ENCODE assay signal across 8 cellular contexts in genomic region chr14:20631821-20632389, GRCh38. TPM values are rescaled to one million over a fixed set of nuclear protein-coding genes. Genes with fewer than 3 reads are reported as not detected.
DNase-seq lines count a peak whose midpoint lies in the region; ATAC-seq and TF ChIP-seq lines count a peak whose summit lies in the region.

No MANE protein-coding gene starts in this region.

- H3K27ac Mint-ChIP-seq in CD8-positive, alpha-beta memory T cell, result peak overlapping the region in 5 of 8 donors; percentile 4 to 94 (median 61)
- H3K27ac Mint-ChIP-seq in activated CD8-positive, alpha-beta T cell treated with anti-CD3 and anti-CD28 coated beads, Interleukin-2, amount 10 ng/mL, durations not matched to agents 7 days and 5 days, result no peak overlapping the region

- CTCF ChIA-PET in CD8-positive, alpha-beta memory T cell (lab: Charles Lee), result interaction anchor here (1.0 to 3.1 kb wide), 6 partner anchors 10 to 302 kb away, joined by 3 to 21 read pairs (median 4); no protein-coding TSS in a partner anchor
- CTCF ChIA-PET in activated CD8-positive, alpha-beta T cell treated with anti-CD3 and anti-CD28 coated beads, Interleukin-2, amount 10 ng/mL, durations not matched to agents 7 days and 5 days (lab: Charles Lee), result interaction anchor here (0.7 to 3.1 kb wide), 10 partner anchors 10 to 625 kb away, joined by 3 to 23 read pairs (median 4); partner anchors contain the start of gene RNASE4

- POLR2A ChIA-PET in CD8-positive, alpha-beta memory T cell (lab: Charles Lee), result interaction anchor here (0.5 to 2.1 kb wide), 4 partner anchors 12 to 177 kb away, joined by 3 to 14 read pairs (median 6); partner anchors contain the start of genes APEX1 and OSGEP
- POLR2A ChIA-PET in activated CD8-positive, alpha-beta T cell treated with anti-CD3 and anti-CD28 coated beads, Interleukin-2, amount 10 ng/mL, durations not matched to agents 7 days and 5 days (lab: Charles Lee), result interaction anchor here (1.3 to 2.3 kb wide), 2 partner anchors 19 to 49 kb away, joined by 3 to 6 read pairs; no protein-coding TSS in a partner anchor

- H3K4me1 ChIP-seq in CD8-positive, alpha-beta memory T cell (ENCODE audit: insufficient read depth, low read length), result peaks cover 23% of the 10 kb centered on the region
- H3K4me1 ChIP-seq in gastroesophageal sphincter, result peaks cover 0 to 42% (median 13%) of the 10 kb centered on the region in 3 donors

- peak overlapping the region; percentile 70 for H3K4me3 ChIP-seq in CD8-positive, alpha-beta memory T cell (ENCODE audit: low read length)
- H3K4me3 ChIP-seq in gastroesophageal sphincter, result peak overlapping the region; percentile 10 to 44

- no peaks in the 10 kb centered on the region for H3K36me3 Mint-ChIP-seq in CD8-positive, alpha-beta memory T cell
- peaks cover 3% of the 10 kb centered on the region for H3K36me3 Mint-ChIP-seq in activated CD8-positive, alpha-beta T cell treated with anti-CD3 and anti-CD28 coated beads, Interleukin-2, amount 10 ng/mL, durations not matched to agents 7 days and 5 days (ENCODE audit: low read depth)

- no peak overlapping the region for H3K27ac ChIP-seq in CD8-positive, alpha-beta memory T cell (ENCODE audit: low read depth, low read length)
- H3K27ac ChIP-seq in gastroesophageal sphincter, result no peak overlapping the region

- no peak for TF ChIP-seq POLR2A in gastroesophageal sphincter (IDR thresholded peaks at IDR 0.05)

- no peaks in the 10 kb centered on the region for H3K36me3 ChIP-seq in CD8-positive, alpha-beta memory T cell (ENCODE audit: insufficient read depth, low read length)
- H3K36me3 ChIP-seq in gastroesophageal sphincter, result no peaks in the 10 kb centered on the region

- H3K27me3 Mint-ChIP-seq in CD8-positive, alpha-beta memory T cell, result peaks cover 25 to 32% of the 10 kb centered on the region in 2 donors
- peaks cover 74% of the 10 kb centered on the region for H3K27me3 Mint-ChIP-seq in activated CD8-positive, alpha-beta T cell treated with anti-CD3 and anti-CD28 coated beads, Interleukin-2, amount 10 ng/mL, durations not matched to agents 7 days and 5 days (ENCODE audit: low read depth)

- H3K9me3 ChIP-seq in CD8-positive, alpha-beta memory T cell (ENCODE audit: low read length), result no peaks in the 10 kb centered on the region
- H3K9me3 ChIP-seq in gastroesophageal sphincter, result no peaks in the 10 kb centered on the region

- peaks cover 0 to 5% (median 0%) of the 10 kb centered on the region in 5 donors for H3K9me3 Mint-ChIP-seq in CD8-positive, alpha-beta memory T cell
- no peaks in the 10 kb centered on the region for H3K9me3 Mint-ChIP-seq in activated CD8-positive, alpha-beta T cell treated with anti-CD3 and anti-CD28 coated beads, Interleukin-2, amount 10 ng/mL, durations not matched to agents 7 days and 5 days (ENCODE audit: insufficient read depth)

- WGBS in gastroesophageal sphincter (ENCODE audit: low coverage in 1 of 2), 2 donors, result 3 to 4% methylated on average over 5 to 8 of the region's 19 CpGs

- H3K4me3 Mint-ChIP-seq in CD8-positive, alpha-beta memory T cell, result peak overlapping the region; percentile 86 to 94 (median 89)
- H3K4me3 Mint-ChIP-seq in activated CD8-positive, alpha-beta T cell treated with anti-CD3 and anti-CD28 coated beads, Interleukin-2, amount 10 ng/mL, durations not matched to agents 7 days and 5 days, result peak overlapping the region; percentile 72

- peaks cover 52 to 73% (median 69%) of the 10 kb centered on the region in 3 donors for H3K4me1 Mint-ChIP-seq in CD8-positive, alpha-beta memory T cell
- H3K4me1 Mint-ChIP-seq in activated CD8-positive, alpha-beta T cell treated with anti-CD3 and anti-CD28 coated beads, Interleukin-2, amount 10 ng/mL, durations not matched to agents 7 days and 5 days (ENCODE audit: low read depth), result peaks cover 40% of the 10 kb centered on the region

- DNase-seq in CD8-positive, alpha-beta memory T cell, result no peak
- DNase-seq in HPDE6-E6E7 (ENCODE audit: extremely low spot score), result peak; percentile 69
- no peak for DNase-seq in activated CD8-positive, alpha-beta T cell treated with anti-CD3 and anti-CD28 coated beads, Interleukin-2, amount 10 ng/mL, durations not matched to agents 7 days and 5 days
- DNase-seq in omental fat pad (ENCODE audit: low spot score), result peak; percentile 65
- no peak for DNase-seq in NCI-H2196 treated with DMSO at 0.1 percent for 48 hours (lab: John Stamatoyannopoulos, UW; ENCODE audit: unreplicated experiment)

- no peak for ATAC-seq in activated CD8-positive, alpha-beta T cell treated with anti-CD3 and anti-CD28 coated beads, Interleukin-2, amount 10 ng/mL, durations not matched to agents 7 days and 5 days
- ATAC-seq in gastroesophageal sphincter (peak; percentile 29), omental fat pad (ENCODE audit: low FRiP score) (peak; percentile 58), HG02798 (IDR thresholded peaks at IDR 0.05; ENCODE audit: poor library complexity, unreplicated experiment) (no peak), HG03045 (IDR thresholded peaks at IDR 0.05; ENCODE audit: unreplicated experiment) (no peak)

- no peaks in the 10 kb centered on the region for H3K27me3 ChIP-seq in CD8-positive, alpha-beta memory T cell (ENCODE audit: insufficient read depth, low read length, poor library complexity, severe bottlenecking)
- H3K27me3 ChIP-seq in gastroesophageal sphincter, result peaks cover 51% of the 10 kb centered on the region

- TF ChIP-seq CTCF in gastroesophageal sphincter (IDR thresholded peaks at IDR 0.05), result no peak
- no peak for TF ChIP-seq CTCF in omental fat pad (IDR thresholded peaks at IDR 0.05)

- TF ChIP-seq EP300 in gastroesophageal sphincter (IDR thresholded peaks at IDR 0.05), result no peak

RNA-seq across cellular contexts. Expression of gene OR6S1, which starts 9.6 kb away (rescaled TPM):
- not detected for total RNA-seq in CD8-positive, alpha-beta memory T cell
- polyA plus RNA-seq in CD8-positive, alpha-beta memory T cell, result not detected
- total RNA-seq in activated CD8-positive, alpha-beta T cell treated with anti-CD3 and anti-CD28 coated beads, Interleukin-2, amount 10 ng/mL, durations not matched to agents 7 days and 5 days, result not detected
- total RNA-seq in gastroesophageal sphincter, result not detected
- total RNA-seq in omental fat pad, result not detected

RNA-seq across cellular contexts. Expression of gene RNASE12, which starts 40.7 kb away (rescaled TPM):
- not detected for total RNA-seq in CD8-positive, alpha-beta memory T cell
- not detected for polyA plus RNA-seq in CD8-positive, alpha-beta memory T cell
- not detected for total RNA-seq in activated CD8-positive, alpha-beta T cell treated with anti-CD3 and anti-CD28 coated beads, Interleukin-2, amount 10 ng/mL, durations not matched to agents 7 days and 5 days
- not detected for total RNA-seq in gastroesophageal sphincter
- total RNA-seq in omental fat pad, result not detected

RNA-seq across cellular contexts. Expression of gene RNASE11, which starts 44.1 kb away (rescaled TPM):
- total RNA-seq in CD8-positive, alpha-beta memory T cell, result not detected
- polyA plus RNA-seq in CD8-positive, alpha-beta memory T cell, result not detected
- not detected for total RNA-seq in activated CD8-positive, alpha-beta T cell treated with anti-CD3 and anti-CD28 coated beads, Interleukin-2, amount 10 ng/mL, durations not matched to agents 7 days and 5 days
- not detected for total RNA-seq in gastroesophageal sphincter
- not detected for total RNA-seq in omental fat pad

RNA-seq across cellular contexts. Expression of gene RNASE4, which starts 52.5 kb away (rescaled TPM):
- total RNA-seq in CD8-positive, alpha-beta memory T cell, result under 1 TPM in 1 of 2 experiments, not detected in 1; 0.57 TPM
- 2.3 TPM for polyA plus RNA-seq in CD8-positive, alpha-beta memory T cell
- total RNA-seq in activated CD8-positive, alpha-beta T cell treated with anti-CD3 and anti-CD28 coated beads, Interleukin-2, amount 10 ng/mL, durations not matched to agents 7 days and 5 days, result 1 to 10 TPM in 1 of 2 experiments, under 1 TPM in 1; 0.63 to 1.6 TPM
- 100 to 1,000 TPM in 2 of 4 donors, 10 to 100 TPM in 2; 65.2 to 139 (median 106) TPM for total RNA-seq in gastroesophageal sphincter
- 100 to 1,000 TPM; 115 to 280 (median 181) TPM for total RNA-seq in omental fat pad

RNA-seq across cellular contexts. Expression of gene ANG, which starts 56.7 kb away (rescaled TPM):
- under 1 TPM; 0.39 to 0.58 TPM for total RNA-seq in CD8-positive, alpha-beta memory T cell
- 1.4 TPM for polyA plus RNA-seq in CD8-positive, alpha-beta memory T cell
- total RNA-seq in activated CD8-positive, alpha-beta T cell treated with anti-CD3 and anti-CD28 coated beads, Interleukin-2, amount 10 ng/mL, durations not matched to agents 7 days and 5 days, result 1 to 10 TPM; 1.1 to 1.4 TPM
- total RNA-seq in gastroesophageal sphincter (10 to 100 TPM; 16.8 to 32.0 (median 25.2) TPM), omental fat pad (100 to 1,000 TPM in 1 of 4 donors, 10 to 100 TPM in 3; 24.4 to 114 (median 45.6) TPM)

Comparison
In these comparisons a context has a peak if more than half of its experiments do, and no peak if none do; other contexts are left out.
1. DNase-seq: peak in HPDE6-E6E7 (single experiment) and omental fat pad (single experiment); none in CD8-positive, alpha-beta memory T cell (0 of 5), activated CD8-positive, alpha-beta T cell treated with anti-CD3 and anti-CD28 coated beads, Interleukin-2, amount 10 ng/mL, durations not matched to agents 7 days and 5 days (single experiment) and NCI-H2196 treated with DMSO at 0.1 percent for 48 hours (single experiment).
2. ATAC-seq: peak in gastroesophageal sphincter (single experiment) and omental fat pad (single experiment); none in activated CD8-positive, alpha-beta T cell treated with anti-CD3 and anti-CD28 coated beads, Interleukin-2, amount 10 ng/mL, durations not matched to agents 7 days and 5 days (single experiment), HG02798 (single experiment) and HG03045 (single experiment).